ENCODE assay signal across 1 cellular context in genomic region chr14:23056257-23056955, GRCh38.
TF ChIP-seq lines count a peak whose summit lies in the region.

No MANE protein-coding gene starts in this region.

TF ChIP-seq in HepG2, 621 proteins besides CTCF, POLR2A, EP300 and RAD21 (continued from another document and continues in another):
- TF ChIP-seq NR2F1 (CRISPR knock-in tag; IDR thresholded peaks at IDR 0.05), result 0 out of 4 replicates have a peak, but pooled peaks of 1 of the 2 experiments have one; percentile 45
- TF ChIP-seq ZNF772 (CRISPR knock-in tag; IDR thresholded peaks at IDR 0.05), result peak; percentile 71; the same call in 1 of the 2 replicates
- TF ChIP-seq ZNF737 (CRISPR knock-in tag; IDR thresholded peaks at IDR 0.05; ENCODE audit: borderline replicate concordance), result no peak
- TF ChIP-seq, protein P1, sequence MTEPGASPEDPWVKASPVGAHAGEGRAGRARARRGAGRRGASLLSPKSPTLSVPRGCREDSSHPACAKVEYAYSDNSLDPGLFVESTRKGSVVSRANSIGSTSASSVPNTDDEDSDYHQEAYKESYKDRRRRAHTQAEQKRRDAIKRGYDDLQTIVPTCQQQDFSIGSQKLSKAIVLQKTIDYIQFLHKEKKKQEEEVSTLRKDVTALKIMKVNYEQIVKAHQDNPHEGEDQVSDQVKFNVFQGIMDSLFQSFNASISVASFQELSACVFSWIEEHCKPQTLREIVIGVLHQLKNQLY (CRISPR knock-in tag; IDR thresholded peaks at IDR 0.05), result no peak
- no peak for TF ChIP-seq NBN (conservative IDR thresholded peaks at IDR 0.05)
- 0 out of 2 replicates have a peak, but pooled peaks have one; percentile 36 for TF ChIP-seq U2AF2 (IDR thresholded peaks at IDR 0.05; ENCODE audit: low read depth, low read length)
- TF ChIP-seq, protein P2, sequence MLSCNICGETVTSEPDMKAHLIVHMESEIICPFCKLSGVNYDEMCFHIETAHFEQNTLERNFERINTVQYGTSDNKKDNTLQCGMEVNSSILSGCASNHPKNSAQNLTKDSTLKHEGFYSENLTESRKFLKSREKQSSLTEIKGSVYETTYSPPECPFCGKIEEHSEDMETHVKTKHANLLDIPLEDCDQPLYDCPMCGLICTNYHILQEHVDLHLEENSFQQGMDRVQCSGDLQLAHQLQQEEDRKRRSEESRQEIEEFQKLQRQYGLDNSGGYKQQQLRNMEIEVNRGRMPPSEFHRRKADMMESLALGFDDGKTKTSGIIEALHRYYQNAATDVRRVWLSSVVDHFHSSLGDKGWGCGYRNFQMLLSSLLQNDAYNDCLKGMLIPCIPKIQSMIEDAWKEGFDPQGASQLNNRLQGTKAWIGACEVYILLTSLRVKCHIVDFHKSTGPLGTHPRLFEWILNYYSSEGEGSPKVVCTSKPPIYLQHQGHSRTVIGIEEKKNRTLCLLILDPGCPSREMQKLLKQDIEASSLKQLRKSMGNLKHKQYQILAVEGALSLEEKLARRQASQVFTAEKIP (CRISPR knock-in tag; IDR thresholded peaks at IDR 0.05; ENCODE audit: borderline replicate concordance), result no peak
- TF ChIP-seq ZFP62 (CRISPR knock-in tag; IDR thresholded peaks at IDR 0.05), result no peak
- TF ChIP-seq ZNF839 (CRISPR knock-in tag; IDR thresholded peaks at IDR 0.05; ENCODE audit: borderline replicate concordance), result no peak; the same call in 1 of the 2 replicates
- TF ChIP-seq ISX (CRISPR knock-in tag; conservative IDR thresholded peaks at IDR 0.05), result no peak
- TF ChIP-seq ZNF550 (CRISPR knock-in tag; IDR thresholded peaks at IDR 0.05; ENCODE audit: borderline replicate concordance), result peak; percentile 91
- no peak; the same call in 1 of the 2 replicates for TF ChIP-seq ZNF274 (CRISPR knock-in tag; IDR thresholded peaks at IDR 0.05)
- TF ChIP-seq ZFP37 (CRISPR knock-in tag; IDR thresholded peaks at IDR 0.05; ENCODE audit: borderline replicate concordance), result no peak
- TF ChIP-seq ZNF784 (CRISPR knock-in tag; IDR thresholded peaks at IDR 0.05; ENCODE audit: borderline replicate concordance), result no peak
- no peak for TF ChIP-seq PAF1 (CRISPR knock-in tag; IDR thresholded peaks at IDR 0.05)
- TF ChIP-seq ZNF142 (CRISPR knock-in tag; IDR thresholded peaks at IDR 0.05), result no peak
- 0 out of 2 replicates have a peak, but pooled peaks have one; percentile 18 for TF ChIP-seq ZNF547 (CRISPR knock-in tag; IDR thresholded peaks at IDR 0.05)
- TF ChIP-seq EZH2 (conservative IDR thresholded peaks at IDR 0.05; ENCODE audit: low read depth, low read length), result no peak
- no peak for TF ChIP-seq GATA4 (IDR thresholded peaks at IDR 0.05; ENCODE audit: borderline replicate concordance, low read depth)
- TF ChIP-seq MIXL1 (CRISPR knock-in tag; IDR thresholded peaks at IDR 0.05), result no peak
- TF ChIP-seq ZBTB25 (CRISPR knock-in tag; IDR thresholded peaks at IDR 0.05), result peak; percentile 80
- no peak for TF ChIP-seq KDM6A (CRISPR knock-in tag; IDR thresholded peaks at IDR 0.05; ENCODE audit: low read depth)
- TF ChIP-seq, protein P3, sequence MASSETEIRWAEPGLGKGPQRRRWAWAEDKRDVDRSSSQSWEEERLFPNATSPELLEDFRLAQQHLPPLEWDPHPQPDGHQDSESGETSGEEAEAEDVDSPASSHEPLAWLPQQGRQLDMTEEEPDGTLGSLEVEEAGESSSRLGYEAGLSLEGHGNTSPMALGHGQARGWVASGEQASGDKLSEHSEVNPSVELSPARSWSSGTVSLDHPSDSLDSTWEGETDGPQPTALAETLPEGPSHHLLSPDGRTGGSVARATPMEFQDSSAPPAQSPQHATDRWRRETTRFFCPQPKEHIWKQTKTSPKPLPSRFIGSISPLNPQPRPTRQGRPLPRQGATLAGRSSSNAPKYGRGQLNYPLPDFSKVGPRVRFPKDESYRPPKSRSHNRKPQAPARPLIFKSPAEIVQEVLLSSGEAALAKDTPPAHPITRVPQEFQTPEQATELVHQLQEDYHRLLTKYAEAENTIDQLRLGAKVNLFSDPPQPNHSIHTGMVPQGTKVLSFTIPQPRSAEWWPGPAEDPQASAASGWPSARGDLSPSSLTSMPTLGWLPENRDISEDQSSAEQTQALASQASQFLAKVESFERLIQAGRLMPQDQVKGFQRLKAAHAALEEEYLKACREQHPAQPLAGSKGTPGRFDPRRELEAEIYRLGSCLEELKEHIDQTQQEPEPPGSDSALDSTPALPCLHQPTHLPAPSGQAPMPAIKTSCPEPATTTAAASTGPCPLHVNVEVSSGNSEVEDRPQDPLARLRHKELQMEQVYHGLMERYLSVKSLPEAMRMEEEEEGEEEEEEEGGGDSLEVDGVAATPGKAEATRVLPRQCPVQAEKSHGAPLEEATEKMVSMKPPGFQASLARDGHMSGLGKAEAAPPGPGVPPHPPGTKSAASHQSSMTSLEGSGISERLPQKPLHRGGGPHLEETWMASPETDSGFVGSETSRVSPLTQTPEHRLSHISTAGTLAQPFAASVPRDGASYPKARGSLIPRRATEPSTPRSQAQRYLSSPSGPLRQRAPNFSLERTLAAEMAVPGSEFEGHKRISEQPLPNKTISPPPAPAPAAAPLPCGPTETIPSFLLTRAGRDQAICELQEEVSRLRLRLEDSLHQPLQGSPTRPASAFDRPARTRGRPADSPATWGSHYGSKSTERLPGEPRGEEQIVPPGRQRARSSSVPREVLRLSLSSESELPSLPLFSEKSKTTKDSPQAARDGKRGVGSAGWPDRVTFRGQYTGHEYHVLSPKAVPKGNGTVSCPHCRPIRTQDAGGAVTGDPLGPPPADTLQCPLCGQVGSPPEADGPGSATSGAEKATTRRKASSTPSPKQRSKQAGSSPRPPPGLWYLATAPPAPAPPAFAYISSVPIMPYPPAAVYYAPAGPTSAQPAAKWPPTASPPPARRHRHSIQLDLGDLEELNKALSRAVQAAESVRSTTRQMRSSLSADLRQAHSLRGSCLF (CRISPR knock-in tag; IDR thresholded peaks at IDR 0.05; ENCODE audit: borderline replicate concordance), result no peak
- TF ChIP-seq, protein P4, sequence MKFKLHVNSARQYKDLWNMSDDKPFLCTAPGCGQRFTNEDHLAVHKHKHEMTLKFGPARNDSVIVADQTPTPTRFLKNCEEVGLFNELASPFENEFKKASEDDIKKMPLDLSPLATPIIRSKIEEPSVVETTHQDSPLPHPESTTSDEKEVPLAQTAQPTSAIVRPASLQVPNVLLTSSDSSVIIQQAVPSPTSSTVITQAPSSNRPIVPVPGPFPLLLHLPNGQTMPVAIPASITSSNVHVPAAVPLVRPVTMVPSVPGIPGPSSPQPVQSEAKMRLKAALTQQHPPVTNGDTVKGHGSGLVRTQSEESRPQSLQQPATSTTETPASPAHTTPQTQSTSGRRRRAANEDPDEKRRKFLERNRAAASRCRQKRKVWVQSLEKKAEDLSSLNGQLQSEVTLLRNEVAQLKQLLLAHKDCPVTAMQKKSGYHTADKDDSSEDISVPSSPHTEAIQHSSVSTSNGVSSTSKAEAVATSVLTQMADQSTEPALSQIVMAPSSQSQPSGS (CRISPR knock-in tag; IDR thresholded peaks at IDR 0.05), result peak; percentile 66
- no peak for TF ChIP-seq ZNF563 (CRISPR knock-in tag; IDR thresholded peaks at IDR 0.05)
- TF ChIP-seq ZNF230 (CRISPR knock-in tag; IDR thresholded peaks at IDR 0.05), result no peak
- peak; percentile 47; the same call in 1 of the 2 replicates for TF ChIP-seq ZNF770 (CRISPR knock-in tag; IDR thresholded peaks at IDR 0.05)
- TF ChIP-seq ELF3 (CRISPR knock-in tag; IDR thresholded peaks at IDR 0.05), result peak; percentile 42; the same call in 1 of the 2 replicates
- TF ChIP-seq ZNF513 (CRISPR knock-in tag; conservative IDR thresholded peaks at IDR 0.05), result no peak
- no peak for TF ChIP-seq CSRNP2 (CRISPR knock-in tag; conservative IDR thresholded peaks at IDR 0.05; ENCODE audit: low read depth)
- no peak for TF ChIP-seq IRF9 (CRISPR knock-in tag; IDR thresholded peaks at IDR 0.05; ENCODE audit: borderline replicate concordance)
- 0 out of 2 replicates have a peak, but pooled peaks have one; percentile 48 for TF ChIP-seq ZZZ3 (CRISPR knock-in tag; IDR thresholded peaks at IDR 0.05; ENCODE audit: borderline replicate concordance)
